ENCODE assay signal across 16 cellular contexts in the genomic region with DNA sequence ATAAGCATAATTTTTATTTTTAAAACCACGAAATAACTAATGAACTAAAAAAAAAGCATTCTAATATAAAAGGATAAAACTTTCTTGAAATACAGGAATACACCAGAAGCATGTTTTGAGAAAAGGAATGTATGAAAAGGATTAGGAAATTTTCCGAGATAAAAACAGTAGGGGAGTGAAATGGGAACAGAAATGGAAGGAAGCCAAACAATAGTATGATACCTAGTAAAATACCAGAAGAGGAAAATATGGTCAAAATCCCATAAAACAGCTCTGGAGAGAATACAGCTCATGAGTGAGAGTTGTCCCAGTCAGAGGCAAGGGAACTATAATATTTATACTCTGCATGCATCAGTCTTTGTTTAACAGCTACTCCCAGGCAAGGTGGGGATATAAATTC.
DNase-seq lines count a peak whose midpoint lies in the region; ATAC-seq lines count a peak whose summit lies in the region.
"Had no signal": no experiment of that assay in that cellular context is flagged by ENCODE, and none has a peak within 500 bp of the region (broad histone marks: within the 10 kb centered on the region; RNA-seq: fewer than 3 reads in every experiment).

No MANE protein-coding gene starts in this region.

- H3K4ac ChIP-seq in mesendoderm (ENCODE audit: low read depth, low read length): no peak overlapping the region

- no peak overlapping the region for H2BK120ac ChIP-seq in mesendoderm (ENCODE audit: low read depth, low read length)

- no peak overlapping the region for H2BK15ac ChIP-seq in mesendoderm (replicated peaks; ENCODE audit: low read depth)

- ATAC-seq in HG02884 (IDR thresholded peaks at IDR 0.05; ENCODE audit: unreplicated experiment) (no peak), HG02981 (IDR thresholded peaks at IDR 0.05; ENCODE audit: unreplicated experiment) (no peak)

- H3K56ac ChIP-seq in mesendoderm (ENCODE audit: low read length): no peak overlapping the region

- H3K23ac ChIP-seq in mesendoderm (ENCODE audit: low read length): no peak overlapping the region

- no peaks in the 10 kb centered on the region for H3K4me1 ChIP-seq in mesendoderm (ENCODE audit: control insufficient read depth, low read depth, low read length)
- H3K4me1 ChIP-seq: BLaER1, Caco-2 had no signal

- peak; percentile 26 for DNase-seq in EH (ENCODE audit: low read depth)
- DNase-seq in amniotic epithelial cell (ENCODE audit: low read depth): peak; percentile 31
- peak; percentile 4 for DNase-seq in mesendoderm
- no peak for DNase-seq in stimulated activated CD4-positive, alpha-beta T cell treated with anti-CD3 and anti-CD28 coated beads, Interleukin-12 subunit alpha, Interleukin-12 subunit beta, amount 100 ng/mL, for 4 hours
- DNase-seq in 8988T: no peak
- DNase-seq: Caco-2; CD8-positive, alpha-beta memory T cell; DND-41; GF-D8; HCEC 1CT; HFFc6; IMR-90; KBM-7 had no signal

- H3K27ac ChIP-seq in mesendoderm (ENCODE audit: low read depth, low read length): no peak overlapping the region
- H3K27ac ChIP-seq: BLaER1 had no signal

- no peak overlapping the region for H2BK5ac ChIP-seq in mesendoderm (ENCODE audit: low read length)

- H3K4me2 ChIP-seq in mesendoderm (ENCODE audit: low read length): no peak overlapping the region
- H3K4me2 ChIP-seq: BLaER1 had no signal

- no peaks in the 10 kb centered on the region for H3K79me1 ChIP-seq in mesendoderm (ENCODE audit: low read length)

- no peak overlapping the region for H4K5ac ChIP-seq in mesendoderm (ENCODE audit: low read length)

- H3K79me2 ChIP-seq in mesendoderm (ENCODE audit: control insufficient read depth, insufficient read depth, low read length): no peaks in the 10 kb centered on the region

- no peak overlapping the region for H3K18ac ChIP-seq in mesendoderm (ENCODE audit: low read length)

- H3K9ac ChIP-seq in mesendoderm (ENCODE audit: low read length): no peak overlapping the region
- H3K9ac ChIP-seq: BLaER1 had no signal

- no peak overlapping the region for H4K8ac ChIP-seq in mesendoderm (ENCODE audit: low read depth, low read length)

- H3K27me3 ChIP-seq in mesendoderm (ENCODE audit: insufficient read depth, low read length, poor library complexity): no peaks in the 10 kb centered on the region
- H3K27me3 ChIP-seq: BLaER1 had no signal

- no peak overlapping the region for H3K4me3 ChIP-seq in mesendoderm (ENCODE audit: low read length)
- H3K4me3 ChIP-seq: BLaER1 had no signal

- no peaks in the 10 kb centered on the region for H3K36me3 ChIP-seq in mesendoderm (ENCODE audit: control insufficient read depth, insufficient read depth, low read length)
- H3K36me3 ChIP-seq: BLaER1 had no signal

- no CpG with 5 or more reads among the region's 2 CpGs for WGBS in mesendoderm (ENCODE audit: extremely low coverage, insufficient coverage, low lambda C conversion rate)

- H2AK5ac ChIP-seq in mesendoderm (ENCODE audit: low read length): no peak overlapping the region

Comparison
In these comparisons a context has a peak if more than half of its experiments do, and no peak if none do; other contexts are left out.
1. DNase-seq: peak in EH (single experiment), amniotic epithelial cell (single experiment) and mesendoderm (single experiment); none in stimulated activated CD4-positive, alpha-beta T cell treated with anti-CD3 and anti-CD28 coated beads, Interleukin-12 subunit alpha, Interleukin-12 subunit beta, amount 100 ng/mL, for 4 hours (single experiment) and 8988T (single experiment).